16 cellular contexts compared by ENCODE assay signal in genomic region chr16:11679250-11679649, GRCh38. TPM values are rescaled to one million over a fixed set of nuclear protein-coding genes. Genes with fewer than 3 reads are reported as not detected.
DNase-seq lines count a peak whose midpoint lies in the region; ATAC-seq and TF ChIP-seq lines count a peak whose summit lies in the region.
"Had no signal": no experiment of that assay in that cellular context is flagged by ENCODE, and none has a peak within 500 bp of the region (broad histone marks: within the 10 kb centered on the region; RNA-seq: fewer than 3 reads in every experiment).

No MANE protein-coding gene starts in this region.

- no peaks in the 10 kb centered on the region for H3K27me3 Mint-ChIP-seq in brain
- H3K27me3 Mint-ChIP-seq in naive thymus-derived CD8-positive, alpha-beta T cell: no peaks in the 10 kb centered on the region
- H3K27me3 Mint-ChIP-seq: activated T-helper 17 cell treated with anti-CD3 and anti-CD28 coated beads, Interleukin-2, amount 50 U/mL, for 72 hours; progenitor cell of endocrine pancreas had no signal

- no peaks in the 10 kb centered on the region for H3K9me3 Mint-ChIP-seq in brain
- no peaks in the 10 kb centered on the region for H3K9me3 Mint-ChIP-seq in naive thymus-derived CD8-positive, alpha-beta T cell
- H3K9me3 Mint-ChIP-seq: activated T-helper 17 cell treated with anti-CD3 and anti-CD28 coated beads, Interleukin-2, amount 50 U/mL, for 72 hours had no signal

- peaks cover 87% of the 10 kb centered on the region for H3K4me1 Mint-ChIP-seq in brain
- H3K4me1 Mint-ChIP-seq in naive thymus-derived CD8-positive, alpha-beta T cell: peaks cover 26 to 94% (median 71%) of the 10 kb centered on the region in 4 donors

- peaks cover 42% of the 10 kb centered on the region for H3K36me3 Mint-ChIP-seq in brain
- peaks cover 0 to 70% (median 4%) of the 10 kb centered on the region in 3 donors for H3K36me3 Mint-ChIP-seq in naive thymus-derived CD8-positive, alpha-beta T cell

- peak overlapping the region; percentile 62 to 92 (median 83) for H3K27ac Mint-ChIP-seq in brain
- H3K27ac Mint-ChIP-seq in naive thymus-derived CD8-positive, alpha-beta T cell: peak overlapping the region in 9 of 10 donors; percentile 19 to 89 (median 80)

- H3K4me3 Mint-ChIP-seq in brain: no peak overlapping the region
- no peak overlapping the region for H3K4me3 Mint-ChIP-seq in naive thymus-derived CD8-positive, alpha-beta T cell
- H3K4me3 Mint-ChIP-seq: activated T-helper 17 cell treated with anti-CD3 and anti-CD28 coated beads, Interleukin-2, amount 50 U/mL, for 72 hours had no signal

- ATAC-seq in naive thymus-derived CD8-positive, alpha-beta T cell: no peak
- ATAC-seq: activated CD4-positive, CD25-positive, alpha-beta regulatory T cell treated with anti-CD3 and anti-CD28 coated beads, Interleukin-2, amount 50 U/mL, for 24 hours had no signal

- POLR2A ChIA-PET in naive thymus-derived CD8-positive, alpha-beta T cell (lab: Charles Lee): interaction anchor here (0.7 to 2.4 kb wide), 2 partner anchors 10 kb away, joined by 3 to 7 read pairs; no protein-coding TSS in a partner anchor

- DNase-seq in Ammon's horn (ENCODE audit: low spot score): peak; percentile 64
- peak in 1 of 10 donors; percentile 14 for DNase-seq in naive thymus-derived CD8-positive, alpha-beta T cell
- DNase-seq in NCI-H524 treated with DMSO at 0.1 percent for 48 hours (lab: John Stamatoyannopoulos, UW): no peak
- DNase-seq in NCI-H510A (lab: John Stamatoyannopoulos, UW): no peak
- no peak for DNase-seq in NCI-H2171 (lab: John Stamatoyannopoulos, UW)
- no peak for DNase-seq in iPS-NIHi7 (ENCODE audit: extremely low spot score)
- DNase-seq: central memory CD4-positive, alpha-beta T cell; mammary epithelial cell; NCI-H2029; stimulated activated CD4-positive, alpha-beta T cell treated with anti-CD3 and anti-CD28 coated beads, Interleukin-4, amount 100 ng/mL, for 24 hours; stimulated activated naive CD4-positive, alpha-beta T cell treated with Interleukin-2 at 50 U/mL for 16 hours had no signal

- peak overlapping the region; percentile 6; the same call in 1 of the 2 replicates for H3K4me3 ChIP-seq in GM08714 (ENCODE audit: low read length)

- no peak for TF ChIP-seq CTCF in brain (conservative IDR thresholded peaks at IDR 0.05)

RNA-seq across cellular contexts. Expression of gene SNN, which starts 11.0 kb away (rescaled TPM):
- 97.4 TPM for polyA plus RNA-seq in brain (ENCODE audit: insufficient read depth, low read depth, low replicate concordance)
- 10 to 100 TPM; 24.4 to 25.9 TPM for total RNA-seq in naive thymus-derived CD8-positive, alpha-beta T cell
- polyA plus RNA-seq in naive thymus-derived CD8-positive, alpha-beta T cell: 10 to 100 TPM; 16.0 to 26.9 (median 19.0) TPM
